Comparison of ENCODE assay signal across 2 cellular contexts in genomic region chr19:5857203-5858081, GRCh38.
TF ChIP-seq lines count a peak whose summit lies in the region.

No MANE protein-coding gene starts in this region.

TF ChIP-seq in HCT116, 20 proteins besides CTCF, POLR2A, EP300 and RAD21:
- TF ChIP-seq SRF (IDR thresholded peaks at IDR 0.05; ENCODE audit: low read depth): no peak
- peak; percentile 76; the same call in 1 of the 2 replicates for TF ChIP-seq CBX3 (IDR thresholded peaks at IDR 0.05; ENCODE audit: low read depth)

TF ChIP-seq in K562, 482 proteins besides CTCF, POLR2A, EP300 and RAD21:
- TF ChIP-seq USF1 (CRISPR knock-in tag; IDR thresholded peaks at IDR 0.05): peak; percentile 49
- TF ChIP-seq CBX5 (IDR thresholded peaks at IDR 0.05; ENCODE audit: borderline replicate concordance, low read depth): peak; percentile 66; the same call in 1 of the 2 replicates
- TF ChIP-seq ETV1 (tag; conservative IDR thresholded peaks at IDR 0.05; ENCODE audit: low read depth): no peak
- TF ChIP-seq MBD1 (CRISPR knock-in tag; IDR thresholded peaks at IDR 0.05): no peak
- peak; percentile 66; the same call in 1 of the 2 replicates for TF ChIP-seq RAD51 (IDR thresholded peaks at IDR 0.05; ENCODE audit: borderline replicate concordance, low read depth)
- TF ChIP-seq ZNF57 (CRISPR knock-in tag; IDR thresholded peaks at IDR 0.05): peak; percentile 98
- TF ChIP-seq ZNF263 (CRISPR knock-in tag; IDR thresholded peaks at IDR 0.05; ENCODE audit: borderline replicate concordance): no peak
- peak in 1 of 2 experiments; percentile 36; a peak in 1 of 3 replicates for TF ChIP-seq CBX3 (IDR thresholded peaks at IDR 0.05; ENCODE audit: borderline replicate concordance in 1 of 2, low read length in 2 of 2)
- peak; percentile 52 for TF ChIP-seq TFE3 (CRISPR knock-in tag; IDR thresholded peaks at IDR 0.05)
- peak; percentile 37; the same call in 1 of the 2 replicates for TF ChIP-seq USF2 (CRISPR knock-in tag; IDR thresholded peaks at IDR 0.05)
- 0 out of 2 replicates have a peak, but pooled peaks have one; percentile 19 for TF ChIP-seq L3MBTL2 (IDR thresholded peaks at IDR 0.05)
